15 cellular contexts compared by ENCODE assay signal in the genomic region with DNA sequence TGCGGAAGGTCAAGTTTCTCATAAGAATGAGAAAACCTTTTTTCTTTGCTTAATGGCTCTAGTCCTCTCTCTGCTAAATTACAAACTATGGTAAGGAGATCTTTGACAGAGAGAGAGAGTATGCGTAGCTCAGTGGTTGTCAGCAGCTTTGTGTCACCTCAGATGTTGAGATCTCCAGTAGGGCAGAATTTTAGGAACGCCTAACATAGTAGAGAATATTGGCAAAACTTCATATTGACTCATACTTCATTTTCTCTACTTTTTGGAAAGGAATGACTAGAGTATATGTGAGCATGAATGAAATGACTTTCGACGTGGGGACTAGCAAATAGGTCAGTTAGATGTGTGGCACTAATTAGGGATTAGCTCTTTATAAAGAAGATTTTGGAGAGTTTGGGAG.
DNase-seq lines count a peak whose midpoint lies in the region; ATAC-seq and TF ChIP-seq lines count a peak whose summit lies in the region.
"Had no signal": no experiment of that assay in that cellular context is flagged by ENCODE, and none has a peak within 500 bp of the region (broad histone marks: within the 10 kb centered on the region; RNA-seq: fewer than 3 reads in every experiment).

No MANE protein-coding gene starts in this region.

- in situ Hi-C loops in brain microvascular endothelial cell (cut with HindIII; ENCODE audit: low pct_ligation_motif_present, low sequenced_read_pairs): no loop called here

- H3K4me1 Mint-ChIP-seq in T-helper 17 cell: peaks cover 12% of the 10 kb centered on the region

- DNase-seq in EH (ENCODE audit: low read depth): peak; percentile 4
- no peak for DNase-seq in T-helper 17 cell
- peak; percentile 14 for DNase-seq in fibroblast of mammary gland (ENCODE audit: low read depth)
- DNase-seq in coronary artery (ENCODE audit: low spot score): no peak
- DNase-seq in brain microvascular endothelial cell: no peak
- no peak for DNase-seq in NCI-H748 (lab: John Stamatoyannopoulos, UW; ENCODE audit: unreplicated experiment)
- DNase-seq: Caco-2; CD8-positive, alpha-beta memory T cell; DND-41; GF-D8; H7; KG1 had no signal

- TF ChIP-seq CTCF in fibroblast of mammary gland (conservative IDR thresholded peaks at IDR 0.05; ENCODE audit: control insufficient read depth, insufficient read depth, low read depth, low read length) (no peak), coronary artery (IDR thresholded peaks at IDR 0.05) (no peak), brain microvascular endothelial cell (IDR thresholded peaks at IDR 0.05; ENCODE audit: low read depth, low read length, missing control alignments) (no peak)

- H3K27me3 ChIP-seq in brain microvascular endothelial cell (replicated peaks): no peaks in the 10 kb centered on the region

- H3K4me3 ChIP-seq in fibroblast of mammary gland (ENCODE audit: control insufficient read depth, low read depth, low read length) (no peak overlapping the region), coronary artery (no peak overlapping the region), brain microvascular endothelial cell (ENCODE audit: low read depth, low read length) (no peak overlapping the region)
- H3K4me3 ChIP-seq: GM23338 had no signal

- H3K27me3 Mint-ChIP-seq in T-helper 17 cell: no peaks in the 10 kb centered on the region
- H3K27me3 Mint-ChIP-seq: CD8-positive, alpha-beta memory T cell; IgD-negative memory B cell had no signal

- peaks cover 3% of the 10 kb centered on the region for H3K36me3 Mint-ChIP-seq in T-helper 17 cell (ENCODE audit: low read depth)

- H3K27ac ChIP-seq in coronary artery (no peak overlapping the region), brain microvascular endothelial cell (no peak overlapping the region)

- H3K4me3 Mint-ChIP-seq in T-helper 17 cell: peak overlapping the region; percentile 10
- H3K4me3 Mint-ChIP-seq: CD8-positive, alpha-beta memory T cell; GM23338; IgD-negative memory B cell had no signal

- no peaks in the 10 kb centered on the region for H3K9me3 ChIP-seq in T-helper 17 cell (ENCODE audit: control insufficient read depth, low read length, poor library complexity, severe bottlenecking)
- H3K9me3 ChIP-seq: Caco-2 had no signal

- no peak overlapping the region for H3K27ac Mint-ChIP-seq in T-helper 17 cell
- H3K27ac Mint-ChIP-seq: CD8-positive, alpha-beta memory T cell; IgD-negative memory B cell had no signal

- no peaks in the 10 kb centered on the region for H3K36me3 ChIP-seq in brain microvascular endothelial cell (replicated peaks)

- ATAC-seq in T-helper 17 cell (no peak), GM19351 (IDR thresholded peaks at IDR 0.05; ENCODE audit: unreplicated experiment) (no peak)
- ATAC-seq: GM23338 had no signal

Comparison
In these comparisons a context has a peak if more than half of its experiments do, and no peak if none do; other contexts are left out.
1. DNase-seq: peak in EH (single experiment) and fibroblast of mammary gland (single experiment); none in T-helper 17 cell (0 of 3), coronary artery (single experiment), brain microvascular endothelial cell (single experiment) and NCI-H748 (single experiment).